ENCODE assay signal across 8 cellular contexts in the genomic region with DNA sequence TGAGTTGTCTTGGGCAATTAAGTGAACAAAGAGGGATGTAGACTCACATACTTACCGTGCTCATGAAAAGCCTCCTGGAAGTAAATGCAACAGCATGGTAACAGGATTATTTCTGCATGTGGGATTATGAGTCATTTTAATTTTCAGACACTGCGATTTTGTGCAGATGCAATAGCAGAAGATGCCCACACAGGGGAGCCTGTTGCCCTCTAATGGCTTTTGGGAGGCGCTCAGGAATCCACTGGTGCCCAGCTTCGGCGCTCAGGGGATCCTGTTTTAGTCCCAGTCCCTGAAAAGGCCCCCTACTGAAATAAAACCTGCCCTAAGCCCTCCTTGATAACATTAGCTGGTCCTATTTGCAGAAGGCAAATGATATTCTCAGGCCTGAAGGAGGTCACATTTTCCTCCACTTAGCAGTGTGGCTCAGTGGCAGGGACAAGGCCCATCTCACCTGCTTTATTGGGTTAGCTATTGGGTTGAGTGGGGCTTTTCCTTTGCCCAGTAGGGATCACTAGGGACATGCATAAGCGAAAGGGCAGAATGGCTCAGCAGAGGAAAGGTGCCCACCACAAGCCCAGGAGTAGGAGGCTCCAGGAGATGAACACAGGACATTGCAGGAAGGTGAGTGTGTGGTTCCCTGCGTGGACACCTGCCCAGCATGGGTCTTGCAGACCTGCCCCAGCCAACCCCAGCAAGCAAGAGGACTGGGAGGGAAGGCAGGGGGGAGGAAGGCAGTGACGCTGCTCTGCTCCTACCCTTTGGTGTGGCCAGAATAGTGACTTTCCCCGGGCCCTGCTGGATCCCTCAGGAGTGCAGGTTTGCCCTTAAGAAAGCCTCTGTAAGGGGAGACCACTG. TPM values are rescaled to one million over a fixed set of nuclear protein-coding genes. Genes with fewer than 3 reads are reported as not detected.
DNase-seq lines count a peak whose midpoint lies in the region; ATAC-seq, FAIRE-seq and TF ChIP-seq lines count a peak whose summit lies in the region.

No MANE protein-coding gene starts in this region.

- intact Hi-C loops in kidney (cut with DNase I): loop anchor here (10.0 kb wide), 1 partner anchor 523 kb away; no protein-coding TSS in a partner anchor

- H3K9me3 Mint-ChIP-seq in brain: peaks cover 0 to 8% (median 0%) of the 10 kb centered on the region in 5 experiments

- DNase-seq in NK-92 treated with Interleukin-12 subunit alpha and Interleukin-12 subunit beta, amount 100 ng/mL, for 24 hours (lab: John Stamatoyannopoulos, UW): peak; percentile 4
- DNase-seq in NK-92 (lab: John Stamatoyannopoulos, UW; ENCODE audit: unreplicated experiment): no peak
- DNase-seq in HK-2 (ENCODE audit: unreplicated experiment): peak; percentile 57
- peak; percentile 27 for DNase-seq in NOMO-1 treated with dmso at 0.1 percent for 144 hours (lab: John Stamatoyannopoulos, UW; ENCODE audit: unreplicated experiment)
- DNase-seq in kidney: peak; percentile 52
- DNase-seq in stromal cell of bone marrow (ENCODE audit: low read depth): peak; percentile 56

- no peaks in the 10 kb centered on the region for H3K4me1 ChIP-seq in kidney (ENCODE audit: control insufficient read depth in 1 of 2, insufficient read depth in 1 of 2, low read depth in 1 of 2, low read length in 2 of 2)

- TF ChIP-seq CTCF in brain (conservative IDR thresholded peaks at IDR 0.05) (peak; percentile 98 to 99), kidney (IDR thresholded peaks at IDR 0.05; ENCODE audit: borderline replicate concordance, extremely low read depth, insufficient read depth) (peak; percentile 89)

- no peak overlapping the region for H3K4me3 ChIP-seq in kidney (ENCODE audit: low read length in 2 of 2)

- H3K36me3 Mint-ChIP-seq in brain: no peaks in the 10 kb centered on the region

- peak overlapping the region in 2 of 5 experiments; percentile 19 to 70 for H3K27ac Mint-ChIP-seq in brain

- peaks cover 18% of the 10 kb centered on the region for H3K4me1 Mint-ChIP-seq in brain

- ATAC-seq in GM21390 (IDR thresholded peaks at IDR 0.05; ENCODE audit: unreplicated experiment): peak; percentile 89

- FAIRE-seq in kidney (lab: Jason Lieb, UNC): no peak

- H3K9me3 ChIP-seq in kidney (ENCODE audit: control insufficient read depth in 1 of 2, low read length in 2 of 2): no peaks in the 10 kb centered on the region

- no peak overlapping the region for H3K4me3 Mint-ChIP-seq in brain

- no peak overlapping the region for H3K9ac ChIP-seq in kidney (ENCODE audit: low read length in 2 of 2)

- no peaks in the 10 kb centered on the region for H3K36me3 ChIP-seq in kidney (ENCODE audit: control insufficient read depth in 1 of 2, insufficient read depth in 2 of 2, low read length in 2 of 2)

- H3K27me3 Mint-ChIP-seq in brain: peaks cover 13% of the 10 kb centered on the region

- H3K27ac ChIP-seq in kidney (ENCODE audit: low read depth in 2 of 2, low read length in 2 of 2): no peak overlapping the region

RNA-seq across cellular contexts. Expression of gene KCNS3, which starts 26.5 kb away (rescaled TPM):
- polyA plus RNA-seq in brain (ENCODE audit: insufficient read depth, low read depth, low replicate concordance) (1.2 TPM), kidney (ENCODE audit: insufficient read depth, low read depth, low replicate concordance) (4.4 TPM)
- total RNA-seq in kidney: 7.3 TPM

RNA-seq across cellular contexts. Expression of gene MSGN1, which starts 35.7 kb away (rescaled TPM):
- polyA plus RNA-seq in brain (ENCODE audit: insufficient read depth, low read depth, low replicate concordance) (not detected), kidney (ENCODE audit: insufficient read depth, low read depth, low replicate concordance) (not detected)
- not detected for total RNA-seq in kidney
